ENCODE assay signal across 15 cellular contexts in the genomic region with DNA sequence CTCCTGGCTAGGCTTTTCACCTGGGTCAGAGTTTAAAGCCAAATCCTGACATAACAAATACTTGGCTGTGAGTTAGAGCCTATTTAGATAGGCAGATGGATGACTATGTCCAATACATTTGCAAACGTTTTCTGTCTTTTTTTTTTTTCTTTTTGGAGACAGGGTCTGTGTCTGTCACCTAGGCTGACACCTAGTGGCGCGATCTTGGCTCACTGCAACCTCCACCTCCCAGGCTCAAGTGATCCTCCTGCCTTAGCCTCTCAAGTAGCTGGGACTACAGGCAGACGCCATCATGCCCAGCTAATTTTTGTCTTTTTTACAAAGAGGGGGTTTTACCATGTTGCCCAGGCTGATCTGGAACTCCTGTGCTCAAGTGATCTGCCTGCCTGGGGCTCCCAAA.
A peak's percentile ranks its signal among the peaks of the same experiment; 100 is the strongest.
DNase-seq lines count a peak whose midpoint lies in the region; ATAC-seq and TF ChIP-seq lines count a peak whose summit lies in the region.
"Had no signal": no experiment of that assay in that cellular context is flagged by ENCODE, and none has a peak within 500 bp of the region (broad histone marks: within the 10 kb centered on the region; RNA-seq: fewer than 3 reads in every experiment).

No MANE protein-coding gene starts in this region.

- no peak overlapping the region for H3K4me3 Mint-ChIP-seq in chondrocyte (ENCODE audit: unreplicated experiment)
- no peak overlapping the region for H3K4me3 Mint-ChIP-seq in naive thymus-derived CD8-positive, alpha-beta T cell
- H3K4me3 Mint-ChIP-seq: activated CD8-positive, alpha-beta memory T cell treated with anti-CD3 and anti-CD28 coated beads, Interleukin-2, amount 10 ng/mL, durations not matched to agents 7 days and 5 days had no signal

- TF ChIP-seq POLR2A in transverse colon (IDR thresholded peaks at IDR 0.05): no peak

- H3K9me3 ChIP-seq in A673 (ENCODE audit: low read depth, low read length, poor library complexity, severe bottlenecking) (no peaks in the 10 kb centered on the region), transverse colon (no peaks in the 10 kb centered on the region)
- H3K9me3 ChIP-seq: sigmoid colon had no signal

- peaks cover 13% of the 10 kb centered on the region for H3K4me1 ChIP-seq in A673 (ENCODE audit: insufficient read depth, low read length, poor library complexity, severe bottlenecking)
- H3K4me1 ChIP-seq in transverse colon: no peaks in the 10 kb centered on the region

- in situ Hi-C loops in transverse colon (cut with MboI; ENCODE audit: low pct_ligation_motif_present in 1 of 4, low pct_unique_long_range_greater_than_20kb in 1 of 4, low sequenced_read_pairs in 3 of 4): no loop called here

- no peaks in the 10 kb centered on the region for H3K27me3 Mint-ChIP-seq in chondrocyte (ENCODE audit: low read depth)
- no peaks in the 10 kb centered on the region for H3K27me3 Mint-ChIP-seq in naive thymus-derived CD8-positive, alpha-beta T cell
- H3K27me3 Mint-ChIP-seq: activated CD8-positive, alpha-beta memory T cell treated with anti-CD3 and anti-CD28 coated beads, Interleukin-2, amount 10 ng/mL, durations not matched to agents 7 days and 5 days had no signal

- BruUV-seq in A673 (replicated peaks; lab: Mats Ljungman, UMichigan): no TSS peak

- H3K36me3 ChIP-seq in A673 (ENCODE audit: insufficient read depth, low read length, poor library complexity, severe bottlenecking) (no peaks in the 10 kb centered on the region), transverse colon (peaks cover 0 to 19% (median 4%) of the 10 kb centered on the region in 4 donors)

- H3K27me3 ChIP-seq in A673 (replicated peaks; ENCODE audit: insufficient read depth, low read depth, low read length, poor library complexity): no peaks in the 10 kb centered on the region
- H3K27me3 ChIP-seq in transverse colon: no peaks in the 10 kb centered on the region
- H3K27me3 ChIP-seq: sigmoid colon had no signal

- no peak overlapping the region for H3K27ac Mint-ChIP-seq in chondrocyte (ENCODE audit: unreplicated experiment)
- H3K27ac Mint-ChIP-seq in naive thymus-derived CD8-positive, alpha-beta T cell: no peak overlapping the region
- H3K27ac Mint-ChIP-seq: activated CD8-positive, alpha-beta memory T cell treated with anti-CD3 and anti-CD28 coated beads, Interleukin-2, amount 10 ng/mL, durations not matched to agents 7 days and 5 days had no signal

- POLR2A ChIA-PET in A673 (lab: Charles Lee; ENCODE audit: low non-redundant PET): no interaction called here
- POLR2A ChIA-PET in naive thymus-derived CD8-positive, alpha-beta T cell (lab: Charles Lee): no interaction called here

- DNase-seq in A673 (ENCODE audit: low spot score): peak; percentile 15
- DNase-seq in ELF-1 (ENCODE audit: low read depth, low spot score): peak; percentile 23
- peak; percentile 37 for DNase-seq in NCI-H69 (lab: John Stamatoyannopoulos, UW)
- no peak for DNase-seq in chondrocyte (ENCODE audit: low spot score)
- no peak for DNase-seq in naive thymus-derived CD8-positive, alpha-beta T cell
- DNase-seq in KG1 (lab: John Stamatoyannopoulos, UW): no peak
- DNase-seq in transverse colon: no peak
- DNase-seq: activated CD8-positive, alpha-beta memory T cell treated with anti-CD3 and anti-CD28 coated beads, Interleukin-2, amount 10 ng/mL, durations not matched to agents 7 days and 5 days; C1 segment of cervical spinal cord; hypothalamus; NCI-H2227 treated with DMSO at 0.1 percent for 48 hours; sigmoid colon had no signal

- TF ChIP-seq CTCF in A673 (conservative IDR thresholded peaks at IDR 0.05; ENCODE audit: low read depth, low read length): peak; percentile 43; the same call in 1 of the 2 replicates
- TF ChIP-seq CTCF in chondrocyte (IDR thresholded peaks at IDR 0.05): peak; percentile 46
- TF ChIP-seq CTCF in transverse colon (IDR thresholded peaks at IDR 0.05): peak in 1 of 5 experiments; percentile 5

- H3K36me3 Mint-ChIP-seq in chondrocyte (ENCODE audit: low read depth): peaks cover 11% of the 10 kb centered on the region
- peaks cover 0 to 50% (median 33%) of the 10 kb centered on the region in 3 donors for H3K36me3 Mint-ChIP-seq in naive thymus-derived CD8-positive, alpha-beta T cell

- TF ChIP-seq EP300 in transverse colon (IDR thresholded peaks at IDR 0.05; ENCODE audit: low read depth): no peak

- H3K9me3 Mint-ChIP-seq in chondrocyte (ENCODE audit: low read depth): no peaks in the 10 kb centered on the region
- no peaks in the 10 kb centered on the region for H3K9me3 Mint-ChIP-seq in naive thymus-derived CD8-positive, alpha-beta T cell

- H3K4me3 ChIP-seq in A673 (ENCODE audit: low read depth, low read length, poor library complexity, severe bottlenecking) (no peak overlapping the region), transverse colon (no peak overlapping the region)
- H3K4me3 ChIP-seq: lung, sigmoid colon had no signal

- CTCF ChIA-PET in A673 (lab: Charles Lee): interaction anchor here (0.6 kb wide), 1 partner anchor 72 kb away, joined by 8 read pairs; no protein-coding TSS in a partner anchor

- intact Hi-C loops in A673 (cut with micrococcal nuclease; ENCODE audit: unreplicated experiment): no loop called here
- intact Hi-C loops in transverse colon (cut with DNase I; ENCODE audit: low total_unique reads): no loop called here

- ATAC-seq in naive thymus-derived CD8-positive, alpha-beta T cell: no peak
- ATAC-seq in GM19455 (IDR thresholded peaks at IDR 0.05; ENCODE audit: unreplicated experiment): no peak
- ATAC-seq: activated CD8-positive, alpha-beta memory T cell treated with anti-CD3 and anti-CD28 coated beads, Interleukin-2, amount 10 ng/mL, durations not matched to agents 7 days and 5 days; esophagus mucosa had no signal

- WGBS in transverse colon (ENCODE audit: low coverage in 1 of 2), 2 donors: 33 to 80% methylated on average over 1 to 4 of the region's 4 CpGs

- H3K4me1 Mint-ChIP-seq in chondrocyte (ENCODE audit: low read depth): peaks cover 32% of the 10 kb centered on the region
- peaks cover 0 to 19% (median 7%) of the 10 kb centered on the region in 4 donors for H3K4me1 Mint-ChIP-seq in naive thymus-derived CD8-positive, alpha-beta T cell
- H3K4me1 Mint-ChIP-seq: activated CD8-positive, alpha-beta memory T cell treated with anti-CD3 and anti-CD28 coated beads, Interleukin-2, amount 10 ng/mL, durations not matched to agents 7 days and 5 days had no signal

- no peak overlapping the region for H3K27ac ChIP-seq in A673 (ENCODE audit: low read depth, low read length, poor library complexity, severe bottlenecking)
- H3K27ac ChIP-seq in transverse colon: no peak overlapping the region
- H3K27ac ChIP-seq: sigmoid colon had no signal

Comparison
In these comparisons a context has a peak if more than half of its experiments do, and no peak if none do; other contexts are left out.
1. DNase-seq: peak in A673 (single experiment), ELF-1 (single experiment) and NCI-H69 (single experiment); none in chondrocyte (single experiment), naive thymus-derived CD8-positive, alpha-beta T cell (0 of 10), KG1 (single experiment) and transverse colon (single experiment).